Comparison of ENCODE assay signal across 15 cellular contexts in genomic region chr15:82545002-82545401, GRCh38. TPM values are rescaled to one million over a fixed set of nuclear protein-coding genes. Genes with fewer than 3 reads are reported as not detected.
DNase-seq lines count a peak whose midpoint lies in the region; TF ChIP-seq lines count a peak whose summit lies in the region.
"Had no signal": no experiment of that assay in that cellular context is flagged by ENCODE, and none has a peak within 500 bp of the region (broad histone marks: within the 10 kb centered on the region; RNA-seq: fewer than 3 reads in every experiment).

No MANE protein-coding gene starts in this region.

- H3K4me3 Mint-ChIP-seq in dendritic cell treated with granulocyte-macrophage colony-stimulating factor and Interleukin-4, amounts not matched to agents 40 ng/mL and 50 ng/mL, for 4 days = no peak overlapping the region
- peak overlapping the region; percentile 8 for H3K4me3 Mint-ChIP-seq in neural crest cell
- H3K4me3 Mint-ChIP-seq: B cell; CD4-positive, alpha-beta T cell; CD8-positive, alpha-beta T cell had no signal

- H3K27me3 Mint-ChIP-seq in dendritic cell treated with granulocyte-macrophage colony-stimulating factor and Interleukin-4, amounts not matched to agents 40 ng/mL and 50 ng/mL, for 4 days = peaks cover 11% of the 10 kb centered on the region
- no peaks in the 10 kb centered on the region for H3K27me3 Mint-ChIP-seq in neural crest cell (ENCODE audit: low read depth)

- DNase-seq in NCI-H82 (lab: John Stamatoyannopoulos, UW) = peak; percentile 78
- no peak for DNase-seq in NCI-H82 treated with DMSO at 0.1 percent for 48 hours (lab: John Stamatoyannopoulos, UW; ENCODE audit: unreplicated experiment)
- DNase-seq in neural crest cell (ENCODE audit: low read depth, low spot score) = no peak
- no peak for DNase-seq in activated CD4-positive, alpha-beta T cell treated with anti-CD3 and anti-CD28 coated beads, Interleukin-2, amount 50 U/mL, for 48 hours
- no peak for DNase-seq in GM10266 (ENCODE audit: extremely low spot score)
- no peak for DNase-seq in activated T-cell treated with anti-CD3 and anti-CD28 coated beads, Interleukin-2, amount 50 U/mL, for 48 hours
- DNase-seq: AML-193; Caco-2; Calu3; CD4-positive, alpha-beta T cell; CD8-positive, alpha-beta T cell; DMS79 treated with DMSO at 0.1 percent for 48 hours; GF-D8 had no signal

- peaks cover 14% of the 10 kb centered on the region for H3K36me3 Mint-ChIP-seq in dendritic cell treated with granulocyte-macrophage colony-stimulating factor and Interleukin-4, amounts not matched to agents 40 ng/mL and 50 ng/mL, for 4 days (ENCODE audit: low read depth)
- H3K36me3 Mint-ChIP-seq in neural crest cell (ENCODE audit: low read depth) = no peaks in the 10 kb centered on the region

- H3K4me1 Mint-ChIP-seq in dendritic cell treated with granulocyte-macrophage colony-stimulating factor and Interleukin-4, amounts not matched to agents 40 ng/mL and 50 ng/mL, for 4 days (ENCODE audit: low read depth) = peaks cover 66% of the 10 kb centered on the region
- peaks cover 25% of the 10 kb centered on the region for H3K4me1 Mint-ChIP-seq in neural crest cell

- H3K27ac Mint-ChIP-seq in dendritic cell treated with granulocyte-macrophage colony-stimulating factor and Interleukin-4, amounts not matched to agents 40 ng/mL and 50 ng/mL, for 4 days = peak overlapping the region; percentile 48
- no peak overlapping the region for H3K27ac Mint-ChIP-seq in neural crest cell (ENCODE audit: unreplicated experiment)
- H3K27ac Mint-ChIP-seq: B cell; CD4-positive, alpha-beta T cell; CD8-positive, alpha-beta T cell had no signal

- intact Hi-C loops in dendritic cell treated with granulocyte-macrophage colony-stimulating factor and Interleukin-4, amounts not matched to agents 40 ng/mL and 50 ng/mL, for 4 days (cut with micrococcal nuclease) = loop anchor here (10.0 kb wide), 3 partner anchors 210 to 500 kb away; partner anchors contain the start of genes FSD2, MEX3B and WHAMM

- H3K9me3 Mint-ChIP-seq in dendritic cell treated with granulocyte-macrophage colony-stimulating factor and Interleukin-4, amounts not matched to agents 40 ng/mL and 50 ng/mL, for 4 days = no peaks in the 10 kb centered on the region
- no peaks in the 10 kb centered on the region for H3K9me3 Mint-ChIP-seq in neural crest cell
- H3K9me3 Mint-ChIP-seq: CD4-positive, alpha-beta T cell; CD8-positive, alpha-beta T cell had no signal

- TF ChIP-seq CTCF in neural crest cell (conservative IDR thresholded peaks at IDR 0.05) (no peak), GM10266 (IDR thresholded peaks at IDR 0.05; ENCODE audit: control insufficient read depth, insufficient read depth, low read depth, missing control alignments) (no peak)

RNA-seq across cellular contexts. Expression of gene RPS17, which starts 4.7 kb away (rescaled TPM):
- 2,069 and 2,072 TPM in 2 replicates for total RNA-seq in neural crest cell
